8 cellular contexts compared by ENCODE assay signal in genomic region chr4:169658970-169659735, GRCh38. TPM values are rescaled to one million over a fixed set of nuclear protein-coding genes. Genes with fewer than 3 reads are reported as not detected.
A peak's percentile ranks its signal among the peaks of the same experiment; 100 is the strongest.
DNase-seq lines count a peak whose midpoint lies in the region; ATAC-seq and TF ChIP-seq lines count a peak whose summit lies in the region.

No MANE protein-coding gene starts in this region.

- TF ChIP-seq CTCF in AG04450 (IDR thresholded peaks at IDR 0.05; ENCODE audit: low read depth, low read length) (no peak), body of pancreas (IDR thresholded peaks at IDR 0.05) (no peak)

- no peak for DNase-seq in AG04450 (ENCODE audit: low read depth, low spot score)
- DNase-seq in body of pancreas, result no peak
- DNase-seq in posterior cingulate gyrus, result no peak
- no peak for DNase-seq in stimulated activated CD8-positive, alpha-beta memory T cell treated with anti-CD3 and anti-CD28 coated beads, Interleukin-4, amount 100 ng/mL, for 48 hours
- no peak for DNase-seq in GOT3 (lab: John Stamatoyannopoulos, UW)
- no peak for DNase-seq in left colon

- CTCF ChIA-PET in AG04450 (lab: Charles Lee), result interaction anchor here (1.1 to 4.3 kb wide), 6 partner anchors 10 to 152 kb away, joined by 3 to 22 read pairs (median 3); partner anchors contain the start of gene NEK1

- H3K27ac ChIP-seq in AG04450 (ENCODE audit: low read depth, low read length) (peak overlapping the region; percentile 47), HUES48 (ENCODE audit: low read depth, low read length) (peak overlapping the region; percentile 94), body of pancreas (peak overlapping the region in 3 of 4 donors; percentile 90 to 97 (median 90)), muscle layer of colon (ENCODE audit: low read depth, low read length) (peak overlapping the region; percentile 79)

- H3K4me1 ChIP-seq in HUES48 (ENCODE audit: control insufficient read depth, insufficient read depth, low read length) (peaks cover 28% of the 10 kb centered on the region), body of pancreas (peaks cover 61% of the 10 kb centered on the region), muscle layer of colon (ENCODE audit: insufficient read depth, low read length) (peaks cover 11% of the 10 kb centered on the region)

- WGBS in body of pancreas, 2 donors, result 34 to 41% methylated on average over 6 of the region's 6 CpGs

- ATAC-seq in body of pancreas, result no peak
- no peak for ATAC-seq in left colon

- no peak for TF ChIP-seq POLR2A in body of pancreas (IDR thresholded peaks at IDR 0.05)

- no peaks in the 10 kb centered on the region for H3K27me3 ChIP-seq in AG04450 (ENCODE audit: control insufficient read depth, insufficient read depth, low read length)
- H3K27me3 ChIP-seq in HUES48 (ENCODE audit: control insufficient read depth, insufficient read depth, low read length), result no peaks in the 10 kb centered on the region
- no peaks in the 10 kb centered on the region for H3K27me3 ChIP-seq in body of pancreas
- H3K27me3 ChIP-seq in muscle layer of colon (ENCODE audit: control insufficient read depth in 1 of 2, insufficient read depth in 2 of 2, low read length in 2 of 2), result no peaks in the 10 kb centered on the region

- H3K36me3 ChIP-seq in HUES48 (ENCODE audit: control insufficient read depth, insufficient read depth, low read length) (no peaks in the 10 kb centered on the region), body of pancreas (replicated peaks in 1 of 2; ENCODE audit: insufficient read depth in 1 of 2, low read depth in 2 of 2) (no peaks in the 10 kb centered on the region), muscle layer of colon (ENCODE audit: insufficient read depth, low read length) (no peaks in the 10 kb centered on the region)

- intact Hi-C loops in body of pancreas (cut with DNase I) (no loop called here), posterior cingulate gyrus (cut with DNase I) (no loop called here), left colon (cut with DNase I, micrococcal nuclease) (no loop called here)

- POLR2A ChIA-PET in AG04450 (lab: Yijun Ruan, JAX), result interaction anchor here (1.1 kb wide), 2 partner anchors 18 to 37 kb away, joined by 3 read pairs; no protein-coding TSS in a partner anchor

- H3K9me3 ChIP-seq in AG04450 (ENCODE audit: control insufficient read depth, insufficient read depth, low read length), result no peaks in the 10 kb centered on the region
- H3K9me3 ChIP-seq in HUES48 (ENCODE audit: control insufficient read depth, insufficient read depth, low read length), result no peaks in the 10 kb centered on the region
- no peaks in the 10 kb centered on the region for H3K9me3 ChIP-seq in body of pancreas
- H3K9me3 ChIP-seq in muscle layer of colon (ENCODE audit: low read length), result no peaks in the 10 kb centered on the region

- H3K4me3 ChIP-seq in AG04450 (ENCODE audit: low read depth, low read length), result peak overlapping the region; percentile 64
- peak overlapping the region; percentile 56 for H3K4me3 ChIP-seq in HUES48 (ENCODE audit: low read depth, low read length)
- H3K4me3 ChIP-seq in body of pancreas, result no peak overlapping the region
- no peak overlapping the region for H3K4me3 ChIP-seq in muscle layer of colon (ENCODE audit: low read depth in 1 of 2, low read length in 2 of 2)

- H3K9ac ChIP-seq in HUES48 (ENCODE audit: low read depth, low read length), result no peak overlapping the region; the same call in 1 of the 2 replicates
- peak overlapping the region; percentile 72 for H3K9ac ChIP-seq in muscle layer of colon (ENCODE audit: low read length)

RNA-seq across cellular contexts. Expression of gene CLCN3, which starts 38.8 kb away (rescaled TPM):
- 23.7 and 36.5 TPM in 2 replicates for polyA plus RNA-seq in AG04450 (2011; rRNA removed)
- polyA minus RNA-seq in AG04450 (2011; rRNA and poly(A)+ RNA removed), result 34.8 and 50.1 TPM in 2 replicates
- total RNA-seq in body of pancreas (10 to 100 TPM; 22.4 to 40.5 TPM), left colon (100 to 1,000 TPM; 116 to 131 TPM)

RNA-seq across cellular contexts. Expression of gene NEK1, which starts 46.8 kb away (rescaled TPM):
- 5.5 and 7.7 TPM in 2 replicates for polyA plus RNA-seq in AG04450 (2011; rRNA removed)
- polyA minus RNA-seq in AG04450 (2011; rRNA and poly(A)+ RNA removed), result 7.4 and 7.9 TPM in 2 replicates
- total RNA-seq in body of pancreas (10 to 100 TPM in 1 of 2 donors, 1 to 10 TPM in 1; 6.3 to 12.2 TPM), left colon (1 to 10 TPM; 8.5 to 9.0 TPM)

Comparison
In these comparisons a context has a peak if more than half of its experiments do, and no peak if none do; other contexts are left out.
1. H3K4me3 ChIP-seq: peak in AG04450 (single experiment) and HUES48 (single experiment); none in body of pancreas (0 of 2) and muscle layer of colon (0 of 2).
2. Peak in every context shown above with its lines, with median percentiles within 50 percentile points of each other: H3K27ac ChIP-seq.